Comparison of ENCODE assay signal across 8 cellular contexts in genomic region chr16:788399-789126, GRCh38. TPM values are rescaled to one million over a fixed set of nuclear protein-coding genes. Genes with fewer than 3 reads are reported as not detected.
DNase-seq lines count a peak whose midpoint lies in the region; ATAC-seq and TF ChIP-seq lines count a peak whose summit lies in the region.

CHTF18 (plus strand) TSS chr16:788620; CDS start chr16:788685, 65 bp downstream.

- TF ChIP-seq POLR2A in gastroesophageal sphincter (IDR thresholded peaks at IDR 0.05): no peak

- no peak for TF ChIP-seq CTCF in HFF-Myc (IDR thresholded peaks at IDR 0.05; ENCODE audit: low read depth, low read length, missing control alignments)
- peak in 1 of 4 experiments; percentile 16 for TF ChIP-seq CTCF in gastroesophageal sphincter (IDR thresholded peaks at IDR 0.05)
- no peak for TF ChIP-seq CTCF in neutrophil (IDR thresholded peaks at IDR 0.05)

- peak within 1 kb of the TSS; percentile 87 for H3K4me3 Mint-ChIP-seq in activated naive CD4-positive, alpha-beta T cell treated with anti-CD3 and anti-CD28 coated beads, Interleukin-2, amount 10 ng/mL, durations not matched to agents 7 days and 5 days

- DNase-seq in GF-D8 (lab: John Stamatoyannopoulos, UW) (peak; percentile 70), HFF-Myc (ENCODE audit: extremely low read depth, low read depth) (peak; percentile 45), NAMALWA (ENCODE audit: low spot score) (peak; percentile 93), SK-N-MC (ENCODE audit: low read depth, low spot score) (no peak)
- peak; percentile 93 for DNase-seq in activated naive CD4-positive, alpha-beta T cell treated with anti-CD3 and anti-CD28 coated beads, Interleukin-2, amount 10 ng/mL, durations not matched to agents 7 days and 5 days

- H3K27me3 ChIP-seq in gastroesophageal sphincter: peaks cover 4% of the 10 kb centered on the region
- H3K27me3 ChIP-seq in neutrophil: peaks cover 3% of the 10 kb centered on the region
- H3K27me3 ChIP-seq in subcutaneous abdominal adipose tissue (ENCODE audit: control insufficient read depth in 5 of 5, insufficient read depth in 4 of 5, low read length in 5 of 5): peaks cover 0 to 5% (median 1%) of the 10 kb centered on the region in 5 donors

- ATAC-seq in gastroesophageal sphincter: peak; percentile 96

- no peaks in the 10 kb centered on the region for H3K27me3 Mint-ChIP-seq in activated naive CD4-positive, alpha-beta T cell treated with anti-CD3 and anti-CD28 coated beads, Interleukin-2, amount 10 ng/mL, durations not matched to agents 7 days and 5 days

- peaks cover 14% of the 10 kb centered on the region for H3K4me1 Mint-ChIP-seq in activated naive CD4-positive, alpha-beta T cell treated with anti-CD3 and anti-CD28 coated beads, Interleukin-2, amount 10 ng/mL, durations not matched to agents 7 days and 5 days

- TF ChIP-seq EP300 in gastroesophageal sphincter (IDR thresholded peaks at IDR 0.05): no peak

- H3K27ac ChIP-seq in SK-N-MC (no peak within 1 kb of the TSS), gastroesophageal sphincter (peak within 1 kb of the TSS in 3 of 4 donors; percentile 80 to 82 (median 81)), neutrophil (peak within 1 kb of the TSS; percentile 74), subcutaneous abdominal adipose tissue (ENCODE audit: low read depth, low read length) (no peak within 1 kb of the TSS)

- H3K27ac Mint-ChIP-seq in activated naive CD4-positive, alpha-beta T cell treated with anti-CD3 and anti-CD28 coated beads, Interleukin-2, amount 10 ng/mL, durations not matched to agents 7 days and 5 days: peak within 1 kb of the TSS; percentile 82

- WGBS in gastroesophageal sphincter (ENCODE audit: low coverage in 1 of 2), 2 donors: no CpG with 5 or more reads among the region's 97 CpGs

- H3K4me1 ChIP-seq in gastroesophageal sphincter (peaks cover 0 to 38% (median 22%) of the 10 kb centered on the region in 3 donors), neutrophil (ENCODE audit: control insufficient read depth in 1 of 2, insufficient read depth in 1 of 2, low read depth in 1 of 2, low read length in 1 of 2) (peaks cover 19 to 20% of the 10 kb centered on the region in 2 experiments), subcutaneous abdominal adipose tissue (ENCODE audit: control insufficient read depth in 5 of 5, insufficient read depth in 5 of 5, low read length in 5 of 5) (peaks cover 0 to 30% (median 22%) of the 10 kb centered on the region in 5 donors)

- H3K9me3 ChIP-seq in SK-N-MC (ENCODE audit: low read depth, low read length) (no peaks in the 10 kb centered on the region), gastroesophageal sphincter (no peaks in the 10 kb centered on the region), neutrophil (no peaks in the 10 kb centered on the region), subcutaneous abdominal adipose tissue (ENCODE audit: control insufficient read depth in 5 of 5, low read length in 5 of 5) (no peaks in the 10 kb centered on the region)

- H3K9me3 Mint-ChIP-seq in activated naive CD4-positive, alpha-beta T cell treated with anti-CD3 and anti-CD28 coated beads, Interleukin-2, amount 10 ng/mL, durations not matched to agents 7 days and 5 days: no peaks in the 10 kb centered on the region

- H3K36me3 Mint-ChIP-seq in activated naive CD4-positive, alpha-beta T cell treated with anti-CD3 and anti-CD28 coated beads, Interleukin-2, amount 10 ng/mL, durations not matched to agents 7 days and 5 days: peaks cover 13% of the 10 kb centered on the region

- peaks cover 14% of the 10 kb centered on the region; the same call in 1 of the 2 replicates for H3K36me3 ChIP-seq in SK-N-MC (ENCODE audit: insufficient read depth, low read length)
- H3K36me3 ChIP-seq in gastroesophageal sphincter: peaks cover 0 to 36% of the 10 kb centered on the region in 2 donors
- peaks cover 50% of the 10 kb centered on the region for H3K36me3 ChIP-seq in neutrophil
- peaks cover 0 to 22% (median 9%) of the 10 kb centered on the region in 5 donors for H3K36me3 ChIP-seq in subcutaneous abdominal adipose tissue (ENCODE audit: control insufficient read depth in 5 of 5, insufficient read depth in 5 of 5, low read length in 5 of 5)

- H3K9ac ChIP-seq in SK-N-MC (ENCODE audit: insufficient read length) (peak within 1 kb of the TSS; percentile 90), subcutaneous abdominal adipose tissue (ENCODE audit: low read length in 5 of 5) (peak within 1 kb of the TSS in 4 of 5 donors; percentile 80 to 93 (median 92))

- peak within 1 kb of the TSS; percentile 91 for H3K4me3 ChIP-seq in HFF-Myc (replicated peaks; ENCODE audit: low read depth, low read length)
- peak within 1 kb of the TSS; percentile 94 for H3K4me3 ChIP-seq in SK-N-MC
- peak within 1 kb of the TSS; percentile 80 to 97 for H3K4me3 ChIP-seq in gastroesophageal sphincter
- H3K4me3 ChIP-seq in neutrophil (ENCODE audit: low read depth in 1 of 2, low read length in 1 of 2): peak within 1 kb of the TSS; percentile 85 to 96
- peak within 1 kb of the TSS; percentile 79 to 96 (median 93) for H3K4me3 ChIP-seq in subcutaneous abdominal adipose tissue (ENCODE audit: low read depth in 1 of 5, low read length in 5 of 5)

- CTCF ChIA-PET in activated naive CD4-positive, alpha-beta T cell treated with anti-CD3 and anti-CD28 coated beads, Interleukin-2, amount 10 ng/mL, durations not matched to agents 7 days and 5 days (lab: Charles Lee): no interaction called here

RNA-seq across cellular contexts. Expression of gene CHTF18, which starts in this region (rescaled TPM):
- 10 to 100 TPM in 2 of 4 donors, 1 to 10 TPM in 2; 4.6 to 10.9 (median 8.3) TPM for total RNA-seq in gastroesophageal sphincter

Comparison
In these comparisons a context has a peak if more than half of its experiments do, and no peak if none do; other contexts are left out.
1. H3K27ac ChIP-seq: peak in gastroesophageal sphincter (3 of 4) and neutrophil (single experiment); none in SK-N-MC (single experiment) and subcutaneous abdominal adipose tissue (single experiment).
2. Peak in every context shown above with its lines, with median percentiles within 50 percentile points of each other: H3K4me3 ChIP-seq.